Comparison of ENCODE assay signal across 20 cellular contexts in the genomic region with DNA sequence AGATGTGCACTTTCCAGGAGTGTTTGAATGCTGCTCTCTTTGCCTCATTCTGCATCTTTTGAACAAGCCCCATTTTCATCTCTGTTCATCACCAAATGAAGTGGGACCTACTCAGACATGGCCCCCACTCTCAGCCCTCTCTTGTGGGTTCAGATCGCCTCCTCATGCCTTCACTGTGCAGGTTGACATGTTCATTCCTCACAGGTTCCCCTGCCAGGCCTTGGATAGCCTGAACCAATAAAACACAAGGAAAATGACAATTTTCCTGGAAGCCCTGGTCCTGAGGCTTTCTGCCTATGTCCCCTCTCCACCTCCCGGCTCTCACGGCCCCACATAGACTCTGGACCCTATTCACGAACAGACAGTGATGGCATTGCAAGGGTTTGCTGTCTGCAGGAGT. TPM values are rescaled to one million over a fixed set of nuclear protein-coding genes. Genes with fewer than 3 reads are reported as not detected.
A peak's percentile ranks its signal among the peaks of the same experiment; 100 is the strongest.
DNase-seq lines count a peak whose midpoint lies in the region; ATAC-seq, FAIRE-seq and TF ChIP-seq lines count a peak whose summit lies in the region.
"Had no signal": no experiment of that assay in that cellular context is flagged by ENCODE, and none has a peak within 500 bp of the region (broad histone marks: within the 10 kb centered on the region; RNA-seq: fewer than 3 reads in every experiment).

No MANE protein-coding gene starts in this region.

- no peaks in the 10 kb centered on the region for H3K36me3 Mint-ChIP-seq in mesothelial cell of epicardium
- H3K36me3 Mint-ChIP-seq in stimulated activated memory B cell treated with anti-CD40 and anti-IgM and Interleukin-4, amounts not matched to agents 10 μg/mL and 1 μg/mL and 100 μg/mL, for 72 hours, result no peaks in the 10 kb centered on the region
- H3K36me3 Mint-ChIP-seq: CD4-positive, alpha-beta memory T cell had no signal

- TF ChIP-seq POLR2A in H54 (IDR thresholded peaks at IDR 0.05; ENCODE audit: low read depth, low read length), result no peak

- no peak overlapping the region for H3K27ac Mint-ChIP-seq in mesothelial cell of epicardium
- no peak overlapping the region for H3K27ac Mint-ChIP-seq in stimulated activated memory B cell treated with anti-CD40 and anti-IgM and Interleukin-4, amounts not matched to agents 10 μg/mL and 1 μg/mL and 100 μg/mL, for 72 hours
- H3K27ac Mint-ChIP-seq: CD4-positive, alpha-beta memory T cell had no signal

- ATAC-seq in stimulated activated memory B cell treated with anti-CD40 and anti-IgM and Interleukin-4, amounts not matched to agents 10 μg/mL and 1 μg/mL and 100 μg/mL, for 72 hours, result no peak

- no peaks in the 10 kb centered on the region for H3K9me3 ChIP-seq in colonic mucosa
- H3K9me3 ChIP-seq in subcutaneous abdominal adipose tissue (ENCODE audit: control insufficient read depth in 5 of 5, low read length in 5 of 5), result peaks cover 0 to 6% (median 0%) of the 10 kb centered on the region in 5 donors

- no peak for FAIRE-seq in H54 (lab: Jason Lieb, UNC)

- H3K27ac ChIP-seq in colonic mucosa (no peak overlapping the region), subcutaneous abdominal adipose tissue (ENCODE audit: low read depth, low read length) (peak overlapping the region; percentile 66)

- no peaks in the 10 kb centered on the region for H3K9me3 Mint-ChIP-seq in mesothelial cell of epicardium
- no peaks in the 10 kb centered on the region for H3K9me3 Mint-ChIP-seq in stimulated activated memory B cell treated with anti-CD40 and anti-IgM and Interleukin-4, amounts not matched to agents 10 μg/mL and 1 μg/mL and 100 μg/mL, for 72 hours

- peaks cover 4% of the 10 kb centered on the region for H3K27me3 Mint-ChIP-seq in mesothelial cell of epicardium (ENCODE audit: low read depth)
- peaks cover 29% of the 10 kb centered on the region for H3K27me3 Mint-ChIP-seq in stimulated activated memory B cell treated with anti-CD40 and anti-IgM and Interleukin-4, amounts not matched to agents 10 μg/mL and 1 μg/mL and 100 μg/mL, for 72 hours

- H3K4me3 Mint-ChIP-seq in mesothelial cell of epicardium, result no peak overlapping the region
- H3K4me3 Mint-ChIP-seq in stimulated activated memory B cell treated with anti-CD40 and anti-IgM and Interleukin-4, amounts not matched to agents 10 μg/mL and 1 μg/mL and 100 μg/mL, for 72 hours, result no peak overlapping the region
- H3K4me3 Mint-ChIP-seq: CD4-positive, alpha-beta memory T cell had no signal

- no peaks in the 10 kb centered on the region for H3K27me3 ChIP-seq in colonic mucosa
- no peaks in the 10 kb centered on the region for H3K27me3 ChIP-seq in subcutaneous abdominal adipose tissue (ENCODE audit: control insufficient read depth in 5 of 5, insufficient read depth in 4 of 5, low read length in 5 of 5)

- intact Hi-C loops in colonic mucosa (cut with DNase I), result no loop called here

- peak; percentile 25 for DNase-seq in activated CD8-positive, alpha-beta memory T cell treated with anti-CD3 and anti-CD28 coated beads, Interleukin-2, amount 50 U/mL, for 48 hours
- no peak for DNase-seq in activated CD8-positive, alpha-beta memory T cell treated with anti-CD3 and anti-CD28 coated beads, Interleukin-2, amount 50 U/mL, for 4 hours
- peak; percentile 7 for DNase-seq in colonic mucosa
- peak; percentile 6 to 19 for DNase-seq in mesothelial cell of epicardium (ENCODE audit: low spot score in 2 of 2, unreplicated experiment in 2 of 2)
- DNase-seq in H54 (ENCODE audit: insufficient read length, low spot score), result no peak
- no peak for DNase-seq in glomerular visceral epithelial cell (ENCODE audit: extremely low spot score)
- DNase-seq: CD4-positive, alpha-beta memory T cell; DMS79; HCEC 1CT; KBM-7; NCI-H1436; NCI-H2029; NCI-H2171; NCI-H446; NCI-H69; OCI-M1 had no signal

- H3K4me1 Mint-ChIP-seq in mesothelial cell of epicardium, result no peaks in the 10 kb centered on the region
- H3K4me1 Mint-ChIP-seq in stimulated activated memory B cell treated with anti-CD40 and anti-IgM and Interleukin-4, amounts not matched to agents 10 μg/mL and 1 μg/mL and 100 μg/mL, for 72 hours, result no peaks in the 10 kb centered on the region
- H3K4me1 Mint-ChIP-seq: CD4-positive, alpha-beta memory T cell had no signal

- no peak overlapping the region for H3K4me3 ChIP-seq in colonic mucosa
- no peak overlapping the region for H3K4me3 ChIP-seq in subcutaneous abdominal adipose tissue (ENCODE audit: low read depth in 1 of 5, low read length in 5 of 5)

- H3K36me3 ChIP-seq in colonic mucosa, result no peaks in the 10 kb centered on the region
- no peaks in the 10 kb centered on the region for H3K36me3 ChIP-seq in subcutaneous abdominal adipose tissue (ENCODE audit: control insufficient read depth in 5 of 5, insufficient read depth in 5 of 5, low read length in 5 of 5)

- H3K4me1 ChIP-seq in colonic mucosa, result no peaks in the 10 kb centered on the region
- H3K4me1 ChIP-seq in subcutaneous abdominal adipose tissue (ENCODE audit: control insufficient read depth in 5 of 5, insufficient read depth in 5 of 5, low read length in 5 of 5), result peaks cover 4 to 46% (median 30%) of the 10 kb centered on the region in 5 donors

- TF ChIP-seq CTCF in colonic mucosa (IDR thresholded peaks at IDR 0.05) (no peak), mesothelial cell of epicardium (IDR thresholded peaks at IDR 0.05; ENCODE audit: unreplicated experiment) (no peak)

- H3K9ac ChIP-seq in colonic mucosa (ENCODE audit: low read depth in 2 of 2, low read length in 2 of 2), result no peak overlapping the region
- H3K9ac ChIP-seq in subcutaneous abdominal adipose tissue (ENCODE audit: low read length in 5 of 5), result peak overlapping the region in 1 of 5 donors; percentile 19

RNA-seq across cellular contexts. Expression of a gene that starts 17.7 kb away (rescaled TPM):
- total RNA-seq in colonic mucosa, result 1 to 10 TPM in 1 of 2 donors, under 1 TPM in 1; 0.66 to 1.9 TPM
- total RNA-seq in mesothelial cell of epicardium, result 1.1 to 1.9 TPM (median 1.4 TPM) in 3 replicates

RNA-seq across cellular contexts. Expression of a gene that starts 55.2 kb away (rescaled TPM):
- total RNA-seq in colonic mucosa, result not detected
- not detected in 3 replicates for total RNA-seq in mesothelial cell of epicardium
- total RNA-seq: A172; CD4-positive, alpha-beta memory T cell; RPMI7951 had no signal

Comparison
In these comparisons a context has a peak if more than half of its experiments do, and no peak if none do; other contexts are left out.
1. DNase-seq: peak in activated CD8-positive, alpha-beta memory T cell treated with anti-CD3 and anti-CD28 coated beads, Interleukin-2, amount 50 U/mL, for 48 hours (single experiment), colonic mucosa (single experiment) and mesothelial cell of epicardium (2 of 2); none in activated CD8-positive, alpha-beta memory T cell treated with anti-CD3 and anti-CD28 coated beads, Interleukin-2, amount 50 U/mL, for 4 hours (single experiment), H54 (single experiment) and glomerular visceral epithelial cell (single experiment).